In genomic region chr20:50111829-50112495, GRCh38 we compare ENCODE assay signal across 9 cellular contexts. TPM values are rescaled to one million over a fixed set of nuclear protein-coding genes. Genes with fewer than 3 reads are reported as not detected.
DNase-seq lines count a peak whose midpoint lies in the region; ATAC-seq, FAIRE-seq and TF ChIP-seq lines count a peak whose summit lies in the region.
"Had no signal": no experiment of that assay in that cellular context is flagged by ENCODE, and none has a peak within 500 bp of the region (broad histone marks: within the 10 kb centered on the region; RNA-seq: fewer than 3 reads in every experiment).

No MANE protein-coding gene starts in this region.

- H3K79me2 ChIP-seq in PC-3 (ENCODE audit: low read length) (peaks cover 81% of the 10 kb centered on the region), endothelial cell of umbilical vein (ENCODE audit: control insufficient read depth, insufficient read depth, low read length) (peaks cover 59% of the 10 kb centered on the region)

- CTCF ChIA-PET in CD4-positive, alpha-beta T cell (lab: Charles Lee): interaction anchor here (0.9 to 1.7 kb wide), 5 partner anchors 9 to 133 kb away, joined by 3 to 7 read pairs (median 3); partner anchors contain the start of gene PEDS1
- CTCF ChIA-PET in PC-3 (lab: Charles Lee): no interaction called here
- CTCF ChIA-PET in endothelial cell of umbilical vein (lab: Charles Lee): interaction anchor here (1.0 to 3.7 kb wide), 9 partner anchors 8 to 133 kb away, joined by 3 to 23 read pairs (median 5); no protein-coding TSS in a partner anchor

- H3K36me3 Mint-ChIP-seq in CD4-positive, alpha-beta T cell (ENCODE audit: low read depth): peaks cover 38% of the 10 kb centered on the region

- H3K36me3 ChIP-seq in PC-3 (ENCODE audit: low read depth, low read length) (peaks cover 17% of the 10 kb centered on the region), endothelial cell of umbilical vein (ENCODE audit: control insufficient read depth in 2 of 2, extremely low read depth in 1 of 2, insufficient read depth in 2 of 2, low read length in 2 of 2) (no peaks in the 10 kb centered on the region), neutrophil (peaks cover 5% of the 10 kb centered on the region)

- no peak for ATAC-seq in CD4-positive, alpha-beta T cell (ENCODE audit: poor library complexity)
- ATAC-seq in PC-3: no peak
- ATAC-seq in HG03196 (IDR thresholded peaks at IDR 0.05; ENCODE audit: unreplicated experiment): no peak
- no peak for ATAC-seq in left colon

- H3K27ac ChIP-seq in CD4-positive, alpha-beta T cell (ENCODE audit: low read depth, low read length): peak overlapping the region; percentile 87
- H3K27ac ChIP-seq in PC-3 (ENCODE audit: low read length) (peak overlapping the region; percentile 67), endothelial cell of umbilical vein (ENCODE audit: insufficient read depth, low read depth, low read length) (peak overlapping the region; percentile 84), neutrophil (peak overlapping the region; percentile 89)

- FAIRE-seq in endothelial cell of umbilical vein (lab: Jason Lieb, UNC): peak; percentile 40
- FAIRE-seq: TTC549 had no signal

- peak overlapping the region; percentile 98 for H3K27ac Mint-ChIP-seq in CD4-positive, alpha-beta T cell

- H4K20me1 ChIP-seq in PC-3 (ENCODE audit: low read length) (peaks cover 44% of the 10 kb centered on the region), endothelial cell of umbilical vein (replicated peaks; ENCODE audit: control insufficient read depth, extremely low read depth, insufficient read depth, low read length) (peaks cover under 1% of the 10 kb centered on the region)

- DNase-seq in CD4-positive, alpha-beta T cell: no peak
- DNase-seq in PC-3 (no peak), endothelial cell of umbilical vein (ENCODE audit: low read depth, low spot score) (no peak), NCI-H1436 treated with DMSO at 0.1 percent for 48 hours (lab: John Stamatoyannopoulos, UW) (no peak), HuH-7 (ENCODE audit: low spot score) (no peak), left colon (no peak)

- POLR2A ChIA-PET in CD4-positive, alpha-beta T cell (lab: Charles Lee): interaction anchor here (0.6 to 5.8 kb wide), 8 partner anchors 9 to 299 kb away, joined by 3 to 47 read pairs (median 7); partner anchors contain the start of gene PEDS1
- POLR2A ChIA-PET in PC-3 (lab: Charles Lee; ENCODE audit: unreplicated experiment) (no interaction called here), endothelial cell of umbilical vein (lab: Charles Lee) (interaction anchor here (1.0 kb wide), 1 partner anchor 19 kb away, joined by 3 read pairs; no protein-coding TSS in a partner anchor)

- peaks cover 89% of the 10 kb centered on the region for H3K4me1 Mint-ChIP-seq in CD4-positive, alpha-beta T cell (ENCODE audit: low read depth)

- H3K4me2 ChIP-seq in PC-3 (ENCODE audit: low read length) (peak overlapping the region; percentile 84), endothelial cell of umbilical vein (ENCODE audit: insufficient read depth, low read length) (peak overlapping the region; percentile 89)

- dilution Hi-C loops in endothelial cell of umbilical vein (cut with MboI; ENCODE audit: extremely low pct_ligation_motif_present, low sequenced_read_pairs): no loop called here

- BruUV-seq in PC-3 (replicated peaks; lab: Mats Ljungman, UMichigan) (TSS peak; percentile 31), endothelial cell of umbilical vein (replicated peaks; lab: Mats Ljungman, UMichigan) (no TSS peak)

- H3K27me3 Mint-ChIP-seq in CD4-positive, alpha-beta T cell: no peaks in the 10 kb centered on the region

- peak overlapping the region; percentile 91 for H3K9ac ChIP-seq in PC-3 (ENCODE audit: low read length)
- H3K9ac ChIP-seq in endothelial cell of umbilical vein (replicated peaks; ENCODE audit: extremely low read depth, insufficient read depth, low read length): peak overlapping the region; percentile 94

- intact Hi-C loops in CD4-positive, alpha-beta T cell (cut with DNase I, micrococcal nuclease): loop anchor here (2.0 to 10.0 kb wide), 5 partner anchors 41 to 823 kb away; partner anchors contain the start of genes ADNP (in 1 of the 2), PARD6B (in 1 of the 2), PEDS1 (in 1 of the 2) and PTPN1 (in 1 of the 2)
- intact Hi-C loops in PC-3 (cut with micrococcal nuclease) (loop anchor here (2.0 to 10.0 kb wide), 2 partner anchors 25 to 623 kb away; partner anchors contain the start of gene PARD6B), endothelial cell of umbilical vein (cut with micrococcal nuclease) (loop anchor here (2.0 to 5.0 kb wide), 2 partner anchors 27 to 40 kb away; partner anchors contain the start of gene PEDS1), left colon (cut with DNase I, micrococcal nuclease) (no loop called here)

- H3K4me3 Mint-ChIP-seq in CD4-positive, alpha-beta T cell: peak overlapping the region; percentile 97

- peak overlapping the region; percentile 90 for H3K4me3 ChIP-seq in PC-3 (ENCODE audit: low read length)
- peak overlapping the region; percentile 73 to 91 (median 88) for H3K4me3 ChIP-seq in endothelial cell of umbilical vein (replicated peaks in 1 of 3; ENCODE audit: insufficient read depth in 1 of 3, low read depth in 1 of 3, low read length in 3 of 3)
- H3K4me3 ChIP-seq in neutrophil (ENCODE audit: low read depth in 1 of 2, low read length in 1 of 2): peak overlapping the region; percentile 84 to 87

- H3K9me2 ChIP-seq in PC-3 (replicated peaks; ENCODE audit: low read length): no peaks in the 10 kb centered on the region

- no peak for TF ChIP-seq POLR2A in endothelial cell of umbilical vein (IDR thresholded peaks at IDR 0.05; ENCODE audit: low read depth, low read length)

- no peaks in the 10 kb centered on the region for H3K9me3 ChIP-seq in CD4-positive, alpha-beta T cell (ENCODE audit: control insufficient read depth, low read length)
- H3K9me3 ChIP-seq in PC-3 (ENCODE audit: low read length) (no peaks in the 10 kb centered on the region), endothelial cell of umbilical vein (replicated peaks; ENCODE audit: control insufficient read depth, insufficient read depth, low read length) (no peaks in the 10 kb centered on the region), neutrophil (no peaks in the 10 kb centered on the region)

- H3K4me1 ChIP-seq in PC-3 (ENCODE audit: insufficient read depth, low read length): peaks cover 56% of the 10 kb centered on the region
- peaks cover 71% of the 10 kb centered on the region for H3K4me1 ChIP-seq in endothelial cell of umbilical vein (ENCODE audit: control insufficient read depth, extremely low read depth, insufficient read depth, low read length)
- H3K4me1 ChIP-seq in neutrophil (ENCODE audit: control insufficient read depth in 1 of 2, insufficient read depth in 1 of 2, low read depth in 1 of 2, low read length in 1 of 2): peaks cover 58 to 61% of the 10 kb centered on the region in 2 experiments

- no peak for TF ChIP-seq CTCF in CD4-positive, alpha-beta T cell (IDR thresholded peaks at IDR 0.05)
- TF ChIP-seq CTCF in PC-3 (conservative IDR thresholded peaks at IDR 0.05; ENCODE audit: low read depth, low read length) (no peak), endothelial cell of umbilical vein (IDR thresholded peaks at IDR 0.05; ENCODE audit: extremely low read depth in 1 of 2, insufficient read depth in 1 of 2, low read depth in 1 of 2, low read length in 2 of 2) (no peak), neutrophil (IDR thresholded peaks at IDR 0.05) (no peak)

- H3K9me3 Mint-ChIP-seq in CD4-positive, alpha-beta T cell: no peaks in the 10 kb centered on the region

- peaks cover 12% of the 10 kb centered on the region for H3F3A ChIP-seq in PC-3 (ENCODE audit: low read length, unreplicated experiment)

- no peaks in the 10 kb centered on the region for H3K9me1 ChIP-seq in endothelial cell of umbilical vein (replicated peaks; ENCODE audit: control insufficient read depth, extremely low read depth, insufficient read depth, low read length)

- H2AFZ ChIP-seq in PC-3 (ENCODE audit: low read length): peak overlapping the region; percentile 79; the same call in 1 of the 2 replicates
- H2AFZ ChIP-seq in endothelial cell of umbilical vein (ENCODE audit: low read depth, low read length): no peak overlapping the region

- H3K27me3 ChIP-seq in CD4-positive, alpha-beta T cell (ENCODE audit: control insufficient read depth, insufficient read depth, low read length): no peaks in the 10 kb centered on the region
- H3K27me3 ChIP-seq in PC-3 (ENCODE audit: low read length): no peaks in the 10 kb centered on the region
- no peaks in the 10 kb centered on the region for H3K27me3 ChIP-seq in endothelial cell of umbilical vein (ENCODE audit: control insufficient read depth in 2 of 2, insufficient read depth in 2 of 2, low read length in 2 of 2)
- H3K27me3 ChIP-seq in neutrophil: no peaks in the 10 kb centered on the region

TF ChIP-seq in endothelial cell of umbilical vein, 7 proteins besides CTCF, POLR2A, EP300 and RAD21 (continues in another document):
- no peak for TF ChIP-seq POLR2AphosphoS5 (IDR thresholded peaks at IDR 0.05; ENCODE audit: insufficient read depth, low read depth, low read length)
- no peak for TF ChIP-seq MAX (IDR thresholded peaks at IDR 0.05; ENCODE audit: insufficient read depth, insufficient read length)

RNA-seq across cellular contexts. Expression of gene UBE2V1, which starts 1.0 kb away (rescaled TPM):
- total RNA-seq in CD4-positive, alpha-beta T cell: 100 to 1,000 TPM; 115 to 140 TPM
- total RNA-seq in PC-3 (2014; rRNA removed) (118 and 119 TPM in 2 replicates), endothelial cell of umbilical vein (147 and 156 TPM in 2 replicates), left colon (100 to 1,000 TPM in 1 of 2 donors, 10 to 100 TPM in 1; 70.8 to 106 TPM)
- polyA plus RNA-seq in endothelial cell of umbilical vein: 111 and 145 TPM in 2 replicates
- 127 and 148 TPM in 2 replicates for polyA plus RNA-seq in endothelial cell of umbilical vein (2011; cell fraction: cytosol; rRNA removed)
- 132 and 179 TPM in 2 replicates for polyA plus RNA-seq in endothelial cell of umbilical vein (2011; cell fraction: nucleus; rRNA removed)
- 159 and 193 TPM in 2 replicates for polyA plus RNA-seq in endothelial cell of umbilical vein (2012)
- 135 and 140 TPM in 2 replicates for polyA minus RNA-seq in endothelial cell of umbilical vein
- 15.1 TPM for polyA minus RNA-seq in endothelial cell of umbilical vein (2011; cell fraction: cytosol; rRNA and poly(A)+ RNA removed)
- polyA minus RNA-seq in endothelial cell of umbilical vein (2011; cell fraction: nucleus; rRNA and poly(A)+ RNA removed): 136 and 191 TPM in 2 replicates

RNA-seq across cellular contexts. Expression of gene PEDS1, which starts 41.6 kb away (rescaled TPM):
- 10 to 100 TPM; 21.3 to 21.9 TPM for total RNA-seq in CD4-positive, alpha-beta T cell
- total RNA-seq in PC-3 (2014; rRNA removed): 53.8 and 59.1 TPM in 2 replicates
- total RNA-seq in endothelial cell of umbilical vein: 62.7 and 71.9 TPM in 2 replicates
- 131 and 182 TPM in 2 replicates for polyA plus RNA-seq in endothelial cell of umbilical vein
- polyA plus RNA-seq in endothelial cell of umbilical vein (2011; cell fraction: cytosol; rRNA removed): 77.9 and 89.4 TPM in 2 replicates
- 40.6 and 46.8 TPM in 2 replicates for polyA plus RNA-seq in endothelial cell of umbilical vein (2011; cell fraction: nucleus; rRNA removed)
- 72.8 and 86.0 TPM in 2 replicates for polyA plus RNA-seq in endothelial cell of umbilical vein (2012)
- polyA minus RNA-seq in endothelial cell of umbilical vein: 125 and 128 TPM in 2 replicates
- 47.9 TPM for polyA minus RNA-seq in endothelial cell of umbilical vein (2011; cell fraction: cytosol; rRNA and poly(A)+ RNA removed)
- polyA minus RNA-seq in endothelial cell of umbilical vein (2011; cell fraction: nucleus; rRNA and poly(A)+ RNA removed): 16.3 and 20.4 TPM in 2 replicates
- 10 to 100 TPM; 21.4 to 29.6 TPM for total RNA-seq in left colon

Comparison
In these comparisons a context has a peak if more than half of its experiments do, and no peak if none do; other contexts are left out.
1. intact Hi-C loops: an anchor here in CD4-positive, alpha-beta T cell (2.0 to 10.0 kb wide), PC-3 (2.0 to 10.0 kb wide) and endothelial cell of umbilical vein (2.0 to 5.0 kb wide); none called in left colon.